9 cellular contexts compared by ENCODE assay signal in genomic region chr4:143907811-143908210, GRCh38. TPM values are rescaled to one million over a fixed set of nuclear protein-coding genes. Genes with fewer than 3 reads are reported as not detected.
DNase-seq lines count a peak whose midpoint lies in the region; ATAC-seq and TF ChIP-seq lines count a peak whose summit lies in the region.
"Not testable (repeated sequence)": the region's sequence is repeated elsewhere in the genome, so short reads cannot be mapped to it uniquely, and the experiment has no call there.
"Had no signal": no experiment of that assay in that cellular context is flagged by ENCODE, and none has a peak within 500 bp of the region (broad histone marks: within the 10 kb centered on the region; RNA-seq: fewer than 3 reads in every experiment).

No MANE protein-coding gene starts in this region.

- not testable (repeated sequence) for H3K4me3 ChIP-seq in Karpas-422 (ENCODE audit: low read length); body of pancreas

- 8 to 17% methylated on average over 3 of the region's 3 CpGs for WGBS in body of pancreas, 2 donors

- H3K4me3 Mint-ChIP-seq in Calu3 (ENCODE audit: low read depth, unreplicated experiment): not testable (repeated sequence)

- H4K20me1 ChIP-seq in Karpas-422 (ENCODE audit: insufficient read depth, low read depth, low read length): not testable (repeated sequence)

- H3K9me2 ChIP-seq in Karpas-422 (replicated peaks; ENCODE audit: insufficient read depth, low read length): not testable (repeated sequence)

- not testable (repeated sequence) for H3K4me2 ChIP-seq in Karpas-422 (ENCODE audit: low read depth, low read length, poor library complexity, severe bottlenecking)

- not testable (repeated sequence) for BruUV-seq in Calu3 (replicated peaks; lab: Mats Ljungman, UMichigan)

- not testable (repeated sequence) for H3K36me3 ChIP-seq in Karpas-422 (ENCODE audit: insufficient read depth, low read length); body of pancreas (replicated peaks in 1 of 2; ENCODE audit: insufficient read depth in 1 of 2, low read depth in 2 of 2)

- not testable (repeated sequence) for H3K79me2 ChIP-seq in Karpas-422 (ENCODE audit: low read length)

- H3K27ac ChIP-seq in Karpas-422 (ENCODE audit: low read length); body of pancreas: not testable (repeated sequence)

- H3K27me3 Mint-ChIP-seq in Calu3 (ENCODE audit: unreplicated experiment): peaks cover 20% of the 10 kb centered on the region

- in situ Hi-C loops in SK-MEL-5 (cut with HindIII; ENCODE audit: low pct_unique_long_range_greater_than_20kb, low sequenced_read_pairs): not testable (repeated sequence)

- H3K27me3 ChIP-seq in Karpas-422 (ENCODE audit: low read length); body of pancreas: not testable (repeated sequence)

- DNase-seq in Calu3: peak; percentile 4
- DNase-seq in Karpas-422: peak; percentile 79
- peak; percentile 51 for DNase-seq in SK-MEL-5 (ENCODE audit: low read depth, low spot score)
- peak in 3 of 4 donors; percentile 4 to 17 (median 13) for DNase-seq in body of pancreas
- peak; percentile 12 for DNase-seq in iPS-NIHi7 (ENCODE audit: extremely low spot score)
- peak; percentile 25 for DNase-seq in stimulated activated CD4-positive, alpha-beta T cell treated with anti-CD3 and anti-CD28 coated beads, Interleukin-15, amount 100 ng/mL, for 24 hours

- H3K9ac ChIP-seq in Karpas-422 (ENCODE audit: low read length): not testable (repeated sequence)

- TF ChIP-seq CTCF in Calu3 (IDR thresholded peaks at IDR 0.05; ENCODE audit: unreplicated experiment): not testable (repeated sequence)
- peak in 4 of 7 experiments; percentile 11 to 27 (median 18) for TF ChIP-seq CTCF in body of pancreas (IDR thresholded peaks at IDR 0.05)

- not testable (repeated sequence) for H3K27ac Mint-ChIP-seq in Calu3 (ENCODE audit: unreplicated experiment)

- intact Hi-C loops in Calu3 (cut with micrococcal nuclease; ENCODE audit: unreplicated experiment): loop anchor here (1.0 to 5.0 kb wide), 2 partner anchors 134 to 351 kb away; no protein-coding TSS in a partner anchor
- intact Hi-C loops in body of pancreas (cut with DNase I): not testable (repeated sequence)

- CTCF ChIA-PET in Calu3 (lab: Charles Lee): not testable (repeated sequence)

- H3K36me3 Mint-ChIP-seq in Calu3 (ENCODE audit: insufficient read depth, unreplicated experiment): not testable (repeated sequence)

- H3K4me1 Mint-ChIP-seq in Calu3 (ENCODE audit: low read depth, unreplicated experiment): not testable (repeated sequence)

- peak; percentile 53 for ATAC-seq in GM19324 (IDR thresholded peaks at IDR 0.05; ENCODE audit: low FRiP score, unreplicated experiment)
- peak; percentile 65 for ATAC-seq in HG02798 (IDR thresholded peaks at IDR 0.05; ENCODE audit: poor library complexity, unreplicated experiment)
- not testable (repeated sequence) for ATAC-seq in body of pancreas

- H3K9me3 Mint-ChIP-seq in Calu3 (ENCODE audit: low read depth, unreplicated experiment): not testable (repeated sequence)

- peaks cover 23% of the 10 kb centered on the region for H3K4me1 ChIP-seq in Karpas-422 (ENCODE audit: low read length)
- H3K4me1 ChIP-seq in body of pancreas: not testable (repeated sequence)

- not testable (repeated sequence) for TF ChIP-seq POLR2A in body of pancreas (IDR thresholded peaks at IDR 0.05)

- H3K9me3 ChIP-seq in Karpas-422 (ENCODE audit: low read length); body of pancreas: not testable (repeated sequence)

- not testable (repeated sequence) for H2AFZ ChIP-seq in Karpas-422 (ENCODE audit: low read length)

RNA-seq across cellular contexts. Expression of gene GYPE, which starts 2.5 kb away (rescaled TPM):
- total RNA-seq in Calu3 (2022) (not detected in 2 replicates), body of pancreas (not detected)
- 1.9 and 4.0 TPM in 2 replicates for total RNA-seq in Karpas-422 (2014; rRNA removed; shearing (Covaris generic); ENCODE audit: low replicate concordance)
- 0.19 and 0.37 TPM in 2 replicates for total RNA-seq in SK-MEL-5 (2014; rRNA removed; shearing (Covaris generic))
- 0.53 and 0.83 TPM in 2 replicates for polyA plus RNA-seq in SK-MEL-5 (2015; cell fraction: cytosol; rRNA removed)
- 0.52 TPM in 1 of 2 replicates, not detected in the other for polyA plus RNA-seq in SK-MEL-5 (2015; cell fraction: nucleus; rRNA removed)
- total RNA-seq: G401 had no signal

Comparison
In these comparisons a context has a peak if more than half of its experiments do, and no peak if none do; other contexts are left out.
1. DNase-seq: peak in every context shown above with its lines; median percentile 79 in Karpas-422; 51 in SK-MEL-5; 25 in stimulated activated CD4-positive, alpha-beta T cell treated with anti-CD3 and anti-CD28 coated beads, Interleukin-15, amount 100 ng/mL, for 24 hours; 13 in body of pancreas; 12 in iPS-NIHi7; 4 in Calu3.